ENCODE assay signal across 1 cellular context in the genomic region with DNA sequence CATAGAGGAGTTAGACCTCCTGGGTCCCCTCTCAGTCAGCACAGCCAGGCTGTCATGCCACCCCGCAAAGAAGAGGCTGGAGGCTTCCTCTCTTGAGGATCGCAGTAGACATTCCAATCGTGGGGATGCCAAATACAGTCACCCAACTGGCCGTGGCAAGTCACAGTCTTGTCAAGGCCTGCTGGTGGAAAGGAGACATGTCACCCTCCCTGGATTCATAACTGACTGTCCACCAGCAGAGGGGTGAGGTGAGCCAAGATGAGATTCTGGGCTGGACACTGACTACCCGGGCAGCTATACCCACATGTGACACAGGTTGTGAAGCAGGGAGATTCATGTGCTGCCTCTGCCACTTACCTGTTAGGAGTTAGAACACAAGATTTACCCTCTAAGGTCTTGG.
TF ChIP-seq lines count a peak whose summit lies in the region.

No MANE protein-coding gene starts in this region.

TF ChIP-seq in K562, 482 proteins besides CTCF, POLR2A, EP300 and RAD21 (continued from another document):
- TF ChIP-seq, protein P1, sequence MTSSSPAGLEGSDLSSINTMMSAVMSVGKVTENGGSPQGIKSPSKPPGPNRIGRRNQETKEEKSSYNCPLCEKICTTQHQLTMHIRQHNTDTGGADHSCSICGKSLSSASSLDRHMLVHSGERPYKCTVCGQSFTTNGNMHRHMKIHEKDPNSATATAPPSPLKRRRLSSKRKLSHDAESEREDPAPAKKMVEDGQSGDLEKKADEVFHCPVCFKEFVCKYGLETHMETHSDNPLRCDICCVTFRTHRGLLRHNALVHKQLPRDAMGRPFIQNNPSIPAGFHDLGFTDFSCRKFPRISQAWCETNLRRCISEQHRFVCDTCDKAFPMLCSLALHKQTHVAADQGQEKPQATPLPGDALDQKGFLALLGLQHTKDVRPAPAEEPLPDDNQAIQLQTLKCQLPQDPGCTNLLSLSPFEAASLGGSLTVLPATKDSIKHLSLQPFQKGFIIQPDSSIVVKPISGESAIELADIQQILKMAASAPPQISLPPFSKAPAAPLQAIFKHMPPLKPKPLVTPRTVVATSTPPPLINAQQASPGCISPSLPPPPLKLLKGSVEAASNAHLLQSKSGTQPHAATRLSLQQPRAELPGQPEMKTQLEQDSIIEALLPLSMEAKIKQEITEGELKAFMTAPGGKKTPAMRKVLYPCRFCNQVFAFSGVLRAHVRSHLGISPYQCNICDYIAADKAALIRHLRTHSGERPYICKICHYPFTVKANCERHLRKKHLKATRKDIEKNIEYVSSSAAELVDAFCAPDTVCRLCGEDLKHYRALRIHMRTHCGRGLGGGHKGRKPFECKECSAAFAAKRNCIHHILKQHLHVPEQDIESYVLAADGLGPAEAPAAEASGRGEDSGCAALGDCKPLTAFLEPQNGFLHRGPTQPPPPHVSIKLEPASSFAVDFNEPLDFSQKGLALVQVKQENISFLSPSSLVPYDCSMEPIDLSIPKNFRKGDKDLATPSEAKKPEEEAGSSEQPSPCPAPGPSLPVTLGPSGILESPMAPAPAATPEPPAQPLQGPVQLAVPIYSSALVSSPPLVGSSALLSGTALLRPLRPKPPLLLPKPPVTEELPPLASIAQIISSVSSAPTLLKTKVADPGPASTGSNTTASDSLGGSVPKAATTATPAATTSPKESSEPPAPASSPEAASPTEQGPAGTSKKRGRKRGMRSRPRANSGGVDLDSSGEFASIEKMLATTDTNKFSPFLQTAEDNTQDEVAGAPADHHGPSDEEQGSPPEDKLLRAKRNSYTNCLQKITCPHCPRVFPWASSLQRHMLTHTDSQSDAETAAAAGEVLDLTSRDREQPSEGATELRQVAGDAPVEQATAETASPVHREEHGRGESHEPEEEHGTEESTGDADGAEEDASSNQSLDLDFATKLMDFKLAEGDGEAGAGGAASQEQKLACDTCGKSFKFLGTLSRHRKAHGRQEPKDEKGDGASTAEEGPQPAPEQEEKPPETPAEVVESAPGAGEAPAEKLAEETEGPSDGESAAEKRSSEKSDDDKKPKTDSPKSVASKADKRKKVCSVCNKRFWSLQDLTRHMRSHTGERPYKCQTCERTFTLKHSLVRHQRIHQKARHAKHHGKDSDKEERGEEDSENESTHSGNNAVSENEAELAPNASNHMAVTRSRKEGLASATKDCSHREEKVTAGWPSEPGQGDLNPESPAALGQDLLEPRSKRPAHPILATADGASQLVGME (CRISPR knock-in tag; IDR thresholded peaks at IDR 0.05) = no peak
- no peak for TF ChIP-seq HLTF (IDR thresholded peaks at IDR 0.05)
- no peak for TF ChIP-seq ZNF133 (CRISPR knock-in tag; IDR thresholded peaks at IDR 0.05)
- TF ChIP-seq ZNF184 (CRISPR knock-in tag; IDR thresholded peaks at IDR 0.05) = no peak
- TF ChIP-seq, protein P2, sequence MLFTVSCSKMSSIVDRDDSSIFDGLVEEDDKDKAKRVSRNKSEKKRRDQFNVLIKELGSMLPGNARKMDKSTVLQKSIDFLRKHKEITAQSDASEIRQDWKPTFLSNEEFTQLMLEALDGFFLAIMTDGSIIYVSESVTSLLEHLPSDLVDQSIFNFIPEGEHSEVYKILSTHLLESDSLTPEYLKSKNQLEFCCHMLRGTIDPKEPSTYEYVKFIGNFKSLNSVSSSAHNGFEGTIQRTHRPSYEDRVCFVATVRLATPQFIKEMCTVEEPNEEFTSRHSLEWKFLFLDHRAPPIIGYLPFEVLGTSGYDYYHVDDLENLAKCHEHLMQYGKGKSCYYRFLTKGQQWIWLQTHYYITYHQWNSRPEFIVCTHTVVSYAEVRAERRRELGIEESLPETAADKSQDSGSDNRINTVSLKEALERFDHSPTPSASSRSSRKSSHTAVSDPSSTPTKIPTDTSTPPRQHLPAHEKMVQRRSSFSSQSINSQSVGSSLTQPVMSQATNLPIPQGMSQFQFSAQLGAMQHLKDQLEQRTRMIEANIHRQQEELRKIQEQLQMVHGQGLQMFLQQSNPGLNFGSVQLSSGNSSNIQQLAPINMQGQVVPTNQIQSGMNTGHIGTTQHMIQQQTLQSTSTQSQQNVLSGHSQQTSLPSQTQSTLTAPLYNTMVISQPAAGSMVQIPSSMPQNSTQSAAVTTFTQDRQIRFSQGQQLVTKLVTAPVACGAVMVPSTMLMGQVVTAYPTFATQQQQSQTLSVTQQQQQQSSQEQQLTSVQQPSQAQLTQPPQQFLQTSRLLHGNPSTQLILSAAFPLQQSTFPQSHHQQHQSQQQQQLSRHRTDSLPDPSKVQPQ (CRISPR knock-in tag; IDR thresholded peaks at IDR 0.05; ENCODE audit: borderline replicate concordance) = no peak
- TF ChIP-seq DPF2 (IDR thresholded peaks at IDR 0.05) = no peak
- TF ChIP-seq, protein P3, sequence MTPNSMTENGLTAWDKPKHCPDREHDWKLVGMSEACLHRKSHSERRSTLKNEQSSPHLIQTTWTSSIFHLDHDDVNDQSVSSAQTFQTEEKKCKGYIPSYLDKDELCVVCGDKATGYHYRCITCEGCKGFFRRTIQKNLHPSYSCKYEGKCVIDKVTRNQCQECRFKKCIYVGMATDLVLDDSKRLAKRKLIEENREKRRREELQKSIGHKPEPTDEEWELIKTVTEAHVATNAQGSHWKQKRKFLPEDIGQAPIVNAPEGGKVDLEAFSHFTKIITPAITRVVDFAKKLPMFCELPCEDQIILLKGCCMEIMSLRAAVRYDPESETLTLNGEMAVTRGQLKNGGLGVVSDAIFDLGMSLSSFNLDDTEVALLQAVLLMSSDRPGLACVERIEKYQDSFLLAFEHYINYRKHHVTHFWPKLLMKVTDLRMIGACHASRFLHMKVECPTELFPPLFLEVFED (CRISPR knock-in tag; conservative IDR thresholded peaks at IDR 0.05) = no peak
- TF ChIP-seq ZNF324 (CRISPR knock-in tag; IDR thresholded peaks at IDR 0.05) = no peak
- TF ChIP-seq TOE1 (IDR thresholded peaks at IDR 0.05; ENCODE audit: borderline replicate concordance) = no peak
- TF ChIP-seq TOE1 (CRISPR knock-in tag; IDR thresholded peaks at IDR 0.05; ENCODE audit: borderline replicate concordance, low read depth) = no peak
- no peak for TF ChIP-seq HOXB6 (CRISPR knock-in tag; IDR thresholded peaks at IDR 0.05; ENCODE audit: borderline replicate concordance)
- TF ChIP-seq, protein P4, sequence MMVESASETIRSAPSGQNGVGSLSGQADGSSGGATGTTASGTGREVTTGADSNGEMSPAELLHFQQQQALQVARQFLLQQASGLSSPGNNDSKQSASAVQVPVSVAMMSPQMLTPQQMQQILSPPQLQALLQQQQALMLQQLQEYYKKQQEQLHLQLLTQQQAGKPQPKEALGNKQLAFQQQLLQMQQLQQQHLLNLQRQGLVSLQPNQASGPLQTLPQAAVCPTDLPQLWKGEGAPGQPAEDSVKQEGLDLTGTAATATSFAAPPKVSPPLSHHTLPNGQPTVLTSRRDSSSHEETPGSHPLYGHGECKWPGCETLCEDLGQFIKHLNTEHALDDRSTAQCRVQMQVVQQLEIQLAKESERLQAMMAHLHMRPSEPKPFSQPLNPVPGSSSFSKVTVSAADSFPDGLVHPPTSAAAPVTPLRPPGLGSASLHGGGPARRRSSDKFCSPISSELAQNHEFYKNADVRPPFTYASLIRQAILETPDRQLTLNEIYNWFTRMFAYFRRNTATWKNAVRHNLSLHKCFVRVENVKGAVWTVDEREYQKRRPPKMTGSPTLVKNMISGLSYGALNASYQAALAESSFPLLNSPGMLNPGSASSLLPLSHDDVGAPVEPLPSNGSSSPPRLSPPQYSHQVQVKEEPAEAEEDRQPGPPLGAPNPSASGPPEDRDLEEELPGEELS (CRISPR knock-in tag; IDR thresholded peaks at IDR 0.05; ENCODE audit: borderline replicate concordance) = no peak
